ENCODE assay signal across 13 cellular contexts in genomic region chr9:109418827-109419226, GRCh38.
DNase-seq lines count a peak whose midpoint lies in the region; ATAC-seq lines count a peak whose summit lies in the region.
"Had no signal": no experiment of that assay in that cellular context is flagged by ENCODE, and none has a peak within 500 bp of the region (broad histone marks: within the 10 kb centered on the region; RNA-seq: fewer than 3 reads in every experiment).

No MANE protein-coding gene starts in this region.

- no peak overlapping the region for H3K4me3 Mint-ChIP-seq in activated CD4-positive, alpha-beta memory T cell treated with anti-CD3 and anti-CD28 coated beads for 36 hours
- no peak overlapping the region for H3K4me3 Mint-ChIP-seq in activated CD4-positive, alpha-beta memory T cell treated with anti-CD3 and anti-CD28 coated beads, Interleukin-2, amount 10 ng/mL, durations not matched to agents 7 days and 5 days
- H3K4me3 Mint-ChIP-seq in activated naive CD4-positive, alpha-beta T cell treated with anti-CD3 and anti-CD28 coated beads, Interleukin-2, amount 10 ng/mL, durations not matched to agents 7 days and 5 days, result no peak overlapping the region

- CTCF ChIA-PET in activated CD4-positive, alpha-beta memory T cell treated with anti-CD3 and anti-CD28 coated beads for 36 hours (lab: Charles Lee), result interaction anchor here (1.1 kb wide), 1 partner anchor 51 kb away, joined by 3 read pairs; no protein-coding TSS in a partner anchor
- CTCF ChIA-PET in activated CD4-positive, alpha-beta memory T cell treated with anti-CD3 and anti-CD28 coated beads, Interleukin-2, amount 10 ng/mL, durations not matched to agents 7 days and 5 days (lab: Charles Lee), result interaction anchor here (1.1 kb wide), 1 partner anchor 51 kb away, joined by 3 read pairs; no protein-coding TSS in a partner anchor
- CTCF ChIA-PET in activated naive CD4-positive, alpha-beta T cell treated with anti-CD3 and anti-CD28 coated beads, Interleukin-2, amount 10 ng/mL, durations not matched to agents 7 days and 5 days (lab: Charles Lee), result interaction anchor here (0.9 to 3.2 kb wide), 3 partner anchors 18 to 51 kb away, joined by 3 to 10 read pairs (median 7); no protein-coding TSS in a partner anchor

- POLR2A ChIA-PET in activated CD4-positive, alpha-beta memory T cell treated with anti-CD3 and anti-CD28 coated beads for 36 hours (lab: Charles Lee), result no interaction called here
- POLR2A ChIA-PET in activated CD4-positive, alpha-beta memory T cell treated with anti-CD3 and anti-CD28 coated beads, Interleukin-2, amount 10 ng/mL, durations not matched to agents 7 days and 5 days (lab: Charles Lee), result no interaction called here

- peaks cover 21% of the 10 kb centered on the region for H3K27me3 Mint-ChIP-seq in activated CD4-positive, alpha-beta memory T cell treated with anti-CD3 and anti-CD28 coated beads for 36 hours
- peaks cover 15% of the 10 kb centered on the region for H3K27me3 Mint-ChIP-seq in activated CD4-positive, alpha-beta memory T cell treated with anti-CD3 and anti-CD28 coated beads, Interleukin-2, amount 10 ng/mL, durations not matched to agents 7 days and 5 days
- H3K27me3 Mint-ChIP-seq in activated naive CD4-positive, alpha-beta T cell treated with anti-CD3 and anti-CD28 coated beads, Interleukin-2, amount 10 ng/mL, durations not matched to agents 7 days and 5 days, result peaks cover 29% of the 10 kb centered on the region

- H3K9me3 Mint-ChIP-seq in activated CD4-positive, alpha-beta memory T cell treated with anti-CD3 and anti-CD28 coated beads for 36 hours, result no peaks in the 10 kb centered on the region
- H3K9me3 Mint-ChIP-seq in activated CD4-positive, alpha-beta memory T cell treated with anti-CD3 and anti-CD28 coated beads, Interleukin-2, amount 10 ng/mL, durations not matched to agents 7 days and 5 days, result no peaks in the 10 kb centered on the region
- H3K9me3 Mint-ChIP-seq in activated naive CD4-positive, alpha-beta T cell treated with anti-CD3 and anti-CD28 coated beads, Interleukin-2, amount 10 ng/mL, durations not matched to agents 7 days and 5 days, result no peaks in the 10 kb centered on the region

- ATAC-seq in HG02759 (IDR thresholded peaks at IDR 0.05; ENCODE audit: unreplicated experiment), result peak; percentile 39

- H3K27ac Mint-ChIP-seq in activated CD4-positive, alpha-beta memory T cell treated with anti-CD3 and anti-CD28 coated beads for 36 hours, result no peak overlapping the region
- H3K27ac Mint-ChIP-seq in activated CD4-positive, alpha-beta memory T cell treated with anti-CD3 and anti-CD28 coated beads, Interleukin-2, amount 10 ng/mL, durations not matched to agents 7 days and 5 days, result no peak overlapping the region
- H3K27ac Mint-ChIP-seq in activated naive CD4-positive, alpha-beta T cell treated with anti-CD3 and anti-CD28 coated beads, Interleukin-2, amount 10 ng/mL, durations not matched to agents 7 days and 5 days, result no peak overlapping the region

- peaks cover 19% of the 10 kb centered on the region for H3K4me1 Mint-ChIP-seq in activated CD4-positive, alpha-beta memory T cell treated with anti-CD3 and anti-CD28 coated beads for 36 hours (ENCODE audit: low read depth)
- peaks cover 24% of the 10 kb centered on the region for H3K4me1 Mint-ChIP-seq in activated CD4-positive, alpha-beta memory T cell treated with anti-CD3 and anti-CD28 coated beads, Interleukin-2, amount 10 ng/mL, durations not matched to agents 7 days and 5 days
- peaks cover 4% of the 10 kb centered on the region for H3K4me1 Mint-ChIP-seq in activated naive CD4-positive, alpha-beta T cell treated with anti-CD3 and anti-CD28 coated beads, Interleukin-2, amount 10 ng/mL, durations not matched to agents 7 days and 5 days

- intact Hi-C loops in activated CD4-positive, alpha-beta memory T cell treated with anti-CD3 and anti-CD28 coated beads for 36 hours (cut with micrococcal nuclease), result loop anchor here (5.0 to 10.0 kb wide), 2 partner anchors 484 to 1208 kb away; partner anchors contain the start of genes ABITRAM and ELP1

- DNase-seq in activated CD4-positive, alpha-beta memory T cell treated with anti-CD3 and anti-CD28 coated beads for 36 hours, result peak; percentile 28
- DNase-seq in activated CD4-positive, alpha-beta memory T cell treated with anti-CD3 and anti-CD28 coated beads, Interleukin-2, amount 10 ng/mL, durations not matched to agents 7 days and 5 days, result no peak
- DNase-seq in NOMO-1 treated with DMSO at 0.1 percent for 48 hours (lab: John Stamatoyannopoulos, UW; ENCODE audit: unreplicated experiment) (peak; percentile 14), CD1c-positive myeloid dendritic cell (ENCODE audit: extremely low spot score) (no peak), GM19238 (ENCODE audit: insufficient read length, low spot score) (no peak)
- peak; percentile 43 for DNase-seq in stimulated activated CD8-positive, alpha-beta memory T cell treated with anti-CD3 and anti-CD28 coated beads, Interleukin-4, amount 100 ng/mL, for 48 hours
- DNase-seq in activated naive CD4-positive, alpha-beta T cell treated with anti-CD3 and anti-CD28 coated beads, Interleukin-2, amount 10 ng/mL, durations not matched to agents 7 days and 5 days, result no peak
- DNase-seq: ACHN; activated CD4-positive, CD25-positive, alpha-beta regulatory T cell treated with anti-CD3 and anti-CD28 coated beads, Interleukin-2, amount 50 U/mL, for 72 hours; NCI-H1694; Peyer's patch; small intestine had no signal

- no peaks in the 10 kb centered on the region for H3K36me3 Mint-ChIP-seq in activated CD4-positive, alpha-beta memory T cell treated with anti-CD3 and anti-CD28 coated beads for 36 hours
- H3K36me3 Mint-ChIP-seq in activated CD4-positive, alpha-beta memory T cell treated with anti-CD3 and anti-CD28 coated beads, Interleukin-2, amount 10 ng/mL, durations not matched to agents 7 days and 5 days (ENCODE audit: low read depth), result no peaks in the 10 kb centered on the region
- H3K36me3 Mint-ChIP-seq in activated naive CD4-positive, alpha-beta T cell treated with anti-CD3 and anti-CD28 coated beads, Interleukin-2, amount 10 ng/mL, durations not matched to agents 7 days and 5 days, result no peaks in the 10 kb centered on the region

Comparison
In these comparisons a context has a peak if more than half of its experiments do, and no peak if none do; other contexts are left out.
1. DNase-seq: peak in activated CD4-positive, alpha-beta memory T cell treated with anti-CD3 and anti-CD28 coated beads for 36 hours (single experiment), NOMO-1 treated with DMSO at 0.1 percent for 48 hours (single experiment) and stimulated activated CD8-positive, alpha-beta memory T cell treated with anti-CD3 and anti-CD28 coated beads, Interleukin-4, amount 100 ng/mL, for 48 hours (single experiment); none in activated CD4-positive, alpha-beta memory T cell treated with anti-CD3 and anti-CD28 coated beads, Interleukin-2, amount 10 ng/mL, durations not matched to agents 7 days and 5 days (single experiment), CD1c-positive myeloid dendritic cell (single experiment), GM19238 (single experiment) and activated naive CD4-positive, alpha-beta T cell treated with anti-CD3 and anti-CD28 coated beads, Interleukin-2, amount 10 ng/mL, durations not matched to agents 7 days and 5 days (single experiment).